Comparison of ENCODE assay signal across 19 cellular contexts in genomic region chr14:102769049-102769327, GRCh38.
"Had no signal": no experiment of that assay in that cellular context is flagged by ENCODE, and none has a peak within 500 bp of the region (broad histone marks: within the 10 kb centered on the region; RNA-seq: fewer than 3 reads in every experiment).

No MANE protein-coding gene starts in this region.

- H3K4me1 ChIP-seq: ascending aorta, esophagus muscularis mucosa, gastroesophageal sphincter, tibial artery had no signal

- H3K9me3 ChIP-seq: ascending aorta, esophagus muscularis mucosa, gastroesophageal sphincter, mucosa of descending colon, tibial artery had no signal

- H3K36me3 ChIP-seq: ascending aorta, esophagus muscularis mucosa, gastroesophageal sphincter, tibial artery had no signal

- H3K27ac ChIP-seq: ascending aorta, esophagus muscularis mucosa, gastroesophageal sphincter, tibial artery had no signal

- H3K4me3 ChIP-seq: ascending aorta, coronary artery, esophagus muscularis mucosa, gastroesophageal sphincter, mucosa of descending colon, tibial artery had no signal

- H3K36me3 Mint-ChIP-seq: activated naive CD4-positive, alpha-beta T cell treated with anti-CD3 and anti-CD28 coated beads, Interleukin-2, amount 50 U/mL, for 24 hours; natural killer cell had no signal

- H3K27me3 ChIP-seq: ascending aorta, gastroesophageal sphincter, tibial artery had no signal

- H3K4me1 Mint-ChIP-seq: natural killer cell had no signal

- H3K9me3 Mint-ChIP-seq: activated naive CD4-positive, alpha-beta T cell treated with anti-CD3 and anti-CD28 coated beads, Interleukin-2, amount 50 U/mL, for 24 hours; natural killer cell had no signal

- H3K27ac Mint-ChIP-seq: activated naive CD4-positive, alpha-beta T cell treated with anti-CD3 and anti-CD28 coated beads, Interleukin-2, amount 50 U/mL, for 24 hours had no signal

- DNase-seq: activated CD4-positive, alpha-beta T cell treated with anti-CD3 and anti-CD28 coated beads, Interleukin-2, amount 50 U/mL, for 1 hour; activated CD4-positive, CD25-positive, alpha-beta regulatory T cell treated with anti-CD3 and anti-CD28 coated beads, Interleukin-2, amount 50 U/mL, for 72 hours; activated CD8-positive, alpha-beta memory T cell treated with anti-CD3 and anti-CD28 coated beads for 24 hours; activated gamma-delta T cell; left ventricle myocardium superior; mesenchymal stem cell; natural killer cell; retina; stimulated activated CD4-positive, alpha-beta T cell treated with anti-CD3 and anti-CD28 coated beads, Interleukin-1b, Interleukin-23, amount 100 ng/mL, for 48 hours; stimulated activated CD8-positive, alpha-beta memory T cell treated with anti-CD3 and anti-CD28 coated beads, Interleukin-4, amount 100 ng/mL, for 48 hours; stimulated activated naive CD8-positive, alpha-beta T cell treated with anti-CD3 and anti-CD28 coated beads, Interleukin-15, Interleukin-2, amounts not matched to agents 100 U/mL and 50 U/mL, for 24 hours; T1000; tibial artery had no signal

- H3K27me3 Mint-ChIP-seq: activated naive CD4-positive, alpha-beta T cell treated with anti-CD3 and anti-CD28 coated beads, Interleukin-2, amount 50 U/mL, for 24 hours had no signal

- H3K4me3 Mint-ChIP-seq: activated naive CD4-positive, alpha-beta T cell treated with anti-CD3 and anti-CD28 coated beads, Interleukin-2, amount 50 U/mL, for 24 hours; natural killer cell had no signal
